ENCODE assay signal across 17 cellular contexts in genomic region chr4:113575391-113575790, GRCh38.
DNase-seq lines count a peak whose midpoint lies in the region; ATAC-seq and TF ChIP-seq lines count a peak whose summit lies in the region.
"Had no signal": no experiment of that assay in that cellular context is flagged by ENCODE, and none has a peak within 500 bp of the region (broad histone marks: within the 10 kb centered on the region; RNA-seq: fewer than 3 reads in every experiment).

No MANE protein-coding gene starts in this region.

- peaks cover 3% of the 10 kb centered on the region; the same call in 1 of the 2 replicates for H4K20me1 ChIP-seq in IMR-90 (ENCODE audit: insufficient read depth, low read length)

- CTCF ChIA-PET in IMR-90 (lab: Yijun Ruan, JAX) = interaction anchor here (0.6 kb wide), 1 partner anchor 809 kb away, joined by 4 read pairs; no protein-coding TSS in a partner anchor

- no peak overlapping the region for H4K91ac ChIP-seq in IMR-90 (ENCODE audit: insufficient read depth, low read depth, low read length)

- H3K9me1 ChIP-seq in IMR-90 (ENCODE audit: insufficient read depth, low read length) = no peaks in the 10 kb centered on the region; the same call in 1 of the 2 replicates

- H3K4me3 Mint-ChIP-seq in mesothelial cell of epicardium = no peak overlapping the region
- H3K4me3 Mint-ChIP-seq: natural killer cell treated with Interleukin-12 subunit alpha and Interleukin-12 subunit beta and Interleukin-15 and Interleukin-18, amount 100 ng/mL, for 72 hours; stimulated activated naive CD8-positive, alpha-beta T cell treated with anti-CD3 and anti-CD28 coated beads, Interleukin-15, Interleukin-2, amounts not matched to agents 100 ng/mL and 50 ng/mL, for 24 hours had no signal

- H3K36me3 ChIP-seq in IMR-90 (ENCODE audit: control insufficient read depth, insufficient read depth, low read length) = no peaks in the 10 kb centered on the region
- H3K36me3 ChIP-seq: BE2C, SJSA1 had no signal

- H3K9me3 Mint-ChIP-seq in mesothelial cell of epicardium = peaks cover 4% of the 10 kb centered on the region

- no peak overlapping the region for H4K8ac ChIP-seq in IMR-90 (ENCODE audit: low read depth in 2 of 2, low read length in 2 of 2)

- BruUV-seq in IMR-90 (replicated peaks; lab: Mats Ljungman, UMichigan) = no TSS peak

- ATAC-seq in IMR-90 (ENCODE audit: low read depth) (peak; percentile 34), GM21526 (IDR thresholded peaks at IDR 0.05; ENCODE audit: low FRiP score, unreplicated experiment) (no peak), GM21515 (IDR thresholded peaks at IDR 0.05; ENCODE audit: unreplicated experiment) (no peak), GM18520 (IDR thresholded peaks at IDR 0.05; ENCODE audit: unreplicated experiment) (no peak)
- ATAC-seq: natural killer cell treated with Interleukin-12 subunit alpha and Interleukin-12 subunit beta and Interleukin-15 and Interleukin-18, amount 100 ng/mL, for 72 hours had no signal

- no peak overlapping the region for H2AK9ac ChIP-seq in IMR-90 (replicated peaks; ENCODE audit: low read depth, low read length, poor library complexity)

- dilution Hi-C loops in IMR-90 (cut with HindIII; ENCODE audit: low sequenced_read_pairs, unreplicated experiment) = no loop called here

- no peak overlapping the region for H3K23ac ChIP-seq in IMR-90 (ENCODE audit: low read depth, low read length)

- no peak overlapping the region for H3K18ac ChIP-seq in IMR-90 (ENCODE audit: low read depth, low read length)

- H3K4me3 ChIP-seq in AG10803 (ENCODE audit: low read length) (no peak overlapping the region), IMR-90 (ENCODE audit: insufficient read depth, low read depth, low read length) (no peak overlapping the region)
- H3K4me3 ChIP-seq: K562, SJSA1 had no signal

- no peak overlapping the region for H3K9ac ChIP-seq in IMR-90 (ENCODE audit: low read depth, low read length)

- no peak overlapping the region for H2AK5ac ChIP-seq in IMR-90 (ENCODE audit: low read depth, low read length)

- intact Hi-C loops in IMR-90 (cut with micrococcal nuclease) = no loop called here

- peak overlapping the region; percentile 56; the same call in 1 of the 2 replicates for H3K4me2 ChIP-seq in IMR-90 (ENCODE audit: low read depth, low read length)

- H3K27me3 Mint-ChIP-seq in mesothelial cell of epicardium (ENCODE audit: low read depth) = no peaks in the 10 kb centered on the region
- H3K27me3 Mint-ChIP-seq: natural killer cell treated with Interleukin-12 subunit alpha and Interleukin-12 subunit beta and Interleukin-15 and Interleukin-18, amount 100 ng/mL, for 72 hours; stimulated activated naive CD8-positive, alpha-beta T cell treated with anti-CD3 and anti-CD28 coated beads, Interleukin-15, Interleukin-2, amounts not matched to agents 100 ng/mL and 50 ng/mL, for 24 hours had no signal

- H3K27ac ChIP-seq in IMR-90 (ENCODE audit: insufficient read depth, low read length) = peak overlapping the region; percentile 27; the same call in 1 of the 2 replicates
- H3K27ac ChIP-seq: SJSA1 had no signal

- H3K14ac ChIP-seq in IMR-90 (replicated peaks; ENCODE audit: low read depth, low read length) = no peak overlapping the region

- H3K4ac ChIP-seq in IMR-90 (ENCODE audit: low read depth, low read length) = no peak overlapping the region

- TF ChIP-seq RAD21 in IMR-90 (IDR thresholded peaks at IDR 0.05; ENCODE audit: low read length) = no peak

- WGBS in IMR-90 (ENCODE audit: extremely low coverage in 2 of 2, insufficient read length in 1 of 2), 2 experiments = no CpG with 5 or more reads among the region's 1 CpG

- H3K27ac Mint-ChIP-seq in mesothelial cell of epicardium = peak overlapping the region; percentile 88
- H3K27ac Mint-ChIP-seq: natural killer cell treated with Interleukin-12 subunit alpha and Interleukin-12 subunit beta and Interleukin-15 and Interleukin-18, amount 100 ng/mL, for 72 hours; stimulated activated naive CD8-positive, alpha-beta T cell treated with anti-CD3 and anti-CD28 coated beads, Interleukin-15, Interleukin-2, amounts not matched to agents 100 ng/mL and 50 ng/mL, for 24 hours had no signal

- no peak for TF ChIP-seq POLR2A in IMR-90 (IDR thresholded peaks at IDR 0.05; ENCODE audit: low read depth, low read length)

- POLR2A ChIA-PET in IMR-90 (lab: Charles Lee; ENCODE audit: unreplicated experiment) = no interaction called here

- no peak overlapping the region for H4K5ac ChIP-seq in IMR-90 (ENCODE audit: low read depth, low read length)

- H2BK120ac ChIP-seq in IMR-90 (ENCODE audit: low read depth, low read length) = no peak overlapping the region

- in situ Hi-C loops in IMR-90 (cut with MboI; ENCODE audit: low sequenced_read_pairs) = no loop called here

- H2BK20ac ChIP-seq in IMR-90 (ENCODE audit: low read depth, low read length) = no peak overlapping the region

- H3K56ac ChIP-seq in IMR-90 (ENCODE audit: extremely low read depth, insufficient read depth, low read length) = no peak overlapping the region

- TF ChIP-seq CTCF in AG10803 (conservative IDR thresholded peaks at IDR 0.05; ENCODE audit: low read length) (no peak), IMR-90 (conservative IDR thresholded peaks at IDR 0.05; ENCODE audit: low read depth, low read length) (no peak), mesothelial cell of epicardium (IDR thresholded peaks at IDR 0.05; ENCODE audit: unreplicated experiment) (no peak)

- H3K4me1 ChIP-seq in IMR-90 (ENCODE audit: control insufficient read depth, insufficient read depth, low read length) = peaks cover 6% of the 10 kb centered on the region; the same call in 1 of the 2 replicates
- H3K4me1 ChIP-seq: BE2C had no signal

- H3K79me1 ChIP-seq in IMR-90 (ENCODE audit: low read depth in 1 of 2, low read length in 2 of 2) = peaks cover 25 to 28% of the 10 kb centered on the region in 2 experiments

- peaks cover 8% of the 10 kb centered on the region for H3K36me3 Mint-ChIP-seq in mesothelial cell of epicardium

- H3K9me3 ChIP-seq in IMR-90 (ENCODE audit: control insufficient read depth, insufficient read depth, low read length) = no peaks in the 10 kb centered on the region
- H3K9me3 ChIP-seq: BE2C, SJSA1 had no signal

- H3K4me1 Mint-ChIP-seq in mesothelial cell of epicardium = peaks cover 35% of the 10 kb centered on the region

- no peak overlapping the region for H2AFZ ChIP-seq in IMR-90 (replicated peaks; ENCODE audit: low read length, poor library complexity)

- H2BK15ac ChIP-seq in IMR-90 (ENCODE audit: low read depth, low read length) = no peak overlapping the region

- no peaks in the 10 kb centered on the region for H3K27me3 ChIP-seq in IMR-90 (ENCODE audit: control insufficient read depth, insufficient read depth, low read length)
- H3K27me3 ChIP-seq: BE2C, SJSA1 had no signal

- H2BK5ac ChIP-seq in IMR-90 (ENCODE audit: low read depth, low read length, poor library complexity, severe bottlenecking) = peak overlapping the region; percentile 9

- DNase-seq in AG10803 (ENCODE audit: low read depth) (peak; percentile 61), IMR-90 (peak; percentile 60), brain pericyte (ENCODE audit: low read depth, low spot score) (peak; percentile 15), mesothelial cell of epicardium (ENCODE audit: low spot score in 2 of 2, unreplicated experiment in 2 of 2) (no peak), OCI-M2 (lab: John Stamatoyannopoulos, UW; ENCODE audit: unreplicated experiment) (no peak)
- DNase-seq: activated CD4-positive, alpha-beta T cell treated with anti-CD3 and anti-CD28 coated beads for 4 hours; activated gamma-delta T cell; BE2C; effector CD8-positive, alpha-beta T cell; NCI-H510A had no signal

TF ChIP-seq in IMR-90, 13 proteins besides CTCF, POLR2A, EP300 and RAD21:
- TF ChIP-seq CHD1 (IDR thresholded peaks at IDR 0.05; ENCODE audit: low read depth, low read length) = no peak
- no peak for TF ChIP-seq FOS (IDR thresholded peaks at IDR 0.05; ENCODE audit: low read depth, low read length)
- no peak for TF ChIP-seq BHLHE40 (IDR thresholded peaks at IDR 0.05; ENCODE audit: low read depth, low read length)
- TF ChIP-seq CEBPB (IDR thresholded peaks at IDR 0.05; ENCODE audit: low read depth, low read length) = no peak
- TF ChIP-seq SMC3 (IDR thresholded peaks at IDR 0.05; ENCODE audit: low read depth, low read length) = no peak
- TF ChIP-seq RCOR1 (IDR thresholded peaks at IDR 0.05; ENCODE audit: insufficient replicate concordance, low read length) = no peak
TF ChIP-seq in IMR-90: peak in this region for 0.

Comparison
In these comparisons a context has a peak if more than half of its experiments do, and no peak if none do; other contexts are left out.
1. DNase-seq: peak in AG10803 (single experiment), IMR-90 (single experiment) and brain pericyte (single experiment); none in mesothelial cell of epicardium (0 of 2) and OCI-M2 (single experiment).